In the genomic region with DNA sequence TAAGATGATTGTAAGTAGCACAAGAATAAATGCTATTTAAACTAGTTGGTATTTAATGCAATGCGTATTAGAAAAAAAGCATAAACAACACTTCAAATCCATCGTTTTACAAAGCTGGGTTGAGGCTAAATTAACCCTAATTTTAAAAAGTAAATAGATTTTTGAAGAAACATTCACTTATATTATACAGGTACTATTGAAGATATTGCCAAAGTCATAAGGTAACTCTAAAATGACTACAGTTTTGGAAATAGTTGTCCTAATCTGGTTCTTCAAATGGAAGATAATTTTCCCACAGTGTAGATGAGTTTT, we compare ENCODE assay signal across 26 cellular contexts. TPM values are rescaled to one million over a fixed set of nuclear protein-coding genes. Genes with fewer than 3 reads are reported as not detected.
DNase-seq lines count a peak whose midpoint lies in the region; ATAC-seq and TF ChIP-seq lines count a peak whose summit lies in the region.
"Had no signal": no experiment of that assay in that cellular context is flagged by ENCODE, and none has a peak within 500 bp of the region (broad histone marks: within the 10 kb centered on the region; RNA-seq: fewer than 3 reads in every experiment).

No MANE protein-coding gene starts in this region.

- WGBS in transverse colon (ENCODE audit: low coverage in 1 of 2), 2 donors, result 74 to 84% methylated on average over 2 of the region's 2 CpGs
- WGBS in SK-N-SH (ENCODE audit: low lambda C conversion rate), result 90% methylated on average over 2 of the region's 2 CpGs

- intact Hi-C loops in natural killer cell (cut with micrococcal nuclease), result loop anchor here (2.0 to 5.0 kb wide), 2 partner anchors 347 to 520 kb away; a partner anchor contains a TSS
- intact Hi-C loops in transverse colon (cut with DNase I; ENCODE audit: low total_unique reads), result loop anchor here (5.0 to 10.0 kb wide), 3 partner anchors 285 to 517 kb away; a partner anchor contains a TSS
- intact Hi-C loops in left cardiac atrium (cut with DNase I), result loop anchor here (1.0 to 10.0 kb wide), 4 partner anchors 285 to 350 kb away; no protein-coding TSS in a partner anchor

- TF ChIP-seq CTCF in natural killer cell (IDR thresholded peaks at IDR 0.05), result peak; percentile 44
- TF ChIP-seq CTCF in VCaP (conservative IDR thresholded peaks at IDR 0.05), result peak; percentile 19; the same call in 1 of the 2 replicates
- TF ChIP-seq CTCF in glutamatergic neuron (IDR thresholded peaks at IDR 0.05; ENCODE audit: partially characterized antibody, unreplicated experiment), result peak; percentile 51
- TF ChIP-seq CTCF in transverse colon (IDR thresholded peaks at IDR 0.05), result no peak
- no peak for TF ChIP-seq CTCF in SK-N-SH (IDR thresholded peaks at IDR 0.05)

- H3K9ac ChIP-seq in SK-N-SH, result no peak overlapping the region

- H3K36me3 Mint-ChIP-seq in natural killer cell, result no peaks in the 10 kb centered on the region
- no peaks in the 10 kb centered on the region for H3K36me3 Mint-ChIP-seq in natural killer cell treated with Interleukin-12 subunit alpha and Interleukin-12 subunit beta and Interleukin-15 and Interleukin-18, amount 100 ng/mL, for 72 hours
- peaks cover under 1% of the 10 kb centered on the region for H3K36me3 Mint-ChIP-seq in glutamatergic neuron (ENCODE audit: unreplicated experiment)

- no peak overlapping the region for H3K27ac Mint-ChIP-seq in natural killer cell
- H3K27ac Mint-ChIP-seq in natural killer cell treated with Interleukin-12 subunit alpha and Interleukin-12 subunit beta and Interleukin-15 and Interleukin-18, amount 100 ng/mL, for 72 hours, result no peak overlapping the region
- no peak overlapping the region for H3K27ac Mint-ChIP-seq in glutamatergic neuron (ENCODE audit: unreplicated experiment)
- H3K27ac Mint-ChIP-seq: activated naive CD8-positive, alpha-beta T cell; CD8-positive, alpha-beta T cell; naive thymus-derived CD8-positive, alpha-beta T cell; T-helper 2 cell treated with Interferon-gamma antibody and Interleukin-4, amounts not matched to agents 5 μg/mL and 100 μg/mL, for 36 hours had no signal

- H3K9me3 ChIP-seq in transverse colon (no peaks in the 10 kb centered on the region), SK-N-SH (no peaks in the 10 kb centered on the region)
- H3K9me3 ChIP-seq: ascending aorta, lower lobe of right lung had no signal

- H3K9me3 Mint-ChIP-seq in natural killer cell (no peaks in the 10 kb centered on the region), glutamatergic neuron (ENCODE audit: unreplicated experiment) (peaks cover 6% of the 10 kb centered on the region)
- H3K9me3 Mint-ChIP-seq in natural killer cell treated with Interleukin-12 subunit alpha and Interleukin-12 subunit beta and Interleukin-15 and Interleukin-18, amount 100 ng/mL, for 72 hours, result no peaks in the 10 kb centered on the region
- H3K9me3 Mint-ChIP-seq: CD8-positive, alpha-beta T cell; naive thymus-derived CD8-positive, alpha-beta T cell; T-helper 2 cell treated with Interferon-gamma antibody and Interleukin-4, amounts not matched to agents 5 μg/mL and 100 μg/mL, for 36 hours had no signal

- no peaks in the 10 kb centered on the region for H3K27me3 Mint-ChIP-seq in natural killer cell (ENCODE audit: low read depth in 2 of 2)
- no peaks in the 10 kb centered on the region for H3K27me3 Mint-ChIP-seq in natural killer cell treated with Interleukin-12 subunit alpha and Interleukin-12 subunit beta and Interleukin-15 and Interleukin-18, amount 100 ng/mL, for 72 hours
- peaks cover 2% of the 10 kb centered on the region for H3K27me3 Mint-ChIP-seq in glutamatergic neuron (ENCODE audit: unreplicated experiment)
- H3K27me3 Mint-ChIP-seq: activated naive CD8-positive, alpha-beta T cell; naive thymus-derived CD8-positive, alpha-beta T cell had no signal

- no peaks in the 10 kb centered on the region for H3K36me3 ChIP-seq in transverse colon
- H3K36me3 ChIP-seq in SK-N-SH (replicated peaks in 1 of 2; ENCODE audit: control insufficient read depth in 1 of 2, insufficient read depth in 2 of 2, low read length in 1 of 2), result peaks cover 1 to 8% of the 10 kb centered on the region in 2 experiments

- H3K4me1 ChIP-seq in transverse colon, result peaks cover 9 to 34% (median 19%) of the 10 kb centered on the region in 4 donors
- H3K4me1 ChIP-seq in SK-N-SH (ENCODE audit: control insufficient read depth in 1 of 2, insufficient read depth in 2 of 2, low read depth in 1 of 2, low read length in 1 of 2), result peaks cover 0 to 2% of the 10 kb centered on the region in 2 experiments; a peak in 3 of 4 replicates

- no peaks in the 10 kb centered on the region for H4K20me1 ChIP-seq in SK-N-SH (ENCODE audit: insufficient read depth)

- H3K4me1 Mint-ChIP-seq in natural killer cell (peaks cover 0 to 5% of the 10 kb centered on the region in 2 donors), glutamatergic neuron (ENCODE audit: low read depth, unreplicated experiment) (peaks cover 11% of the 10 kb centered on the region)
- no peaks in the 10 kb centered on the region for H3K4me1 Mint-ChIP-seq in natural killer cell treated with Interleukin-12 subunit alpha and Interleukin-12 subunit beta and Interleukin-15 and Interleukin-18, amount 100 ng/mL, for 72 hours (ENCODE audit: low read depth in 2 of 2)

- no peak for TF ChIP-seq POLR2A in transverse colon (IDR thresholded peaks at IDR 0.05)

- TF ChIP-seq EP300 in transverse colon (IDR thresholded peaks at IDR 0.05; ENCODE audit: low read depth) (no peak), SK-N-SH (IDR thresholded peaks at IDR 0.05; ENCODE audit: borderline replicate concordance in 1 of 2, low read depth in 1 of 2, low read length in 1 of 2) (no peak)

- H3K4me2 ChIP-seq in SK-N-SH, result no peak overlapping the region

- no peaks in the 10 kb centered on the region for H3K9me2 ChIP-seq in SK-N-SH

- CTCF ChIA-PET in SK-N-SH (lab: Yijun Ruan, JAX), result interaction anchor here (0.6 to 2.5 kb wide), 45 partner anchors 9 to 466 kb away, joined by 3 to 24 read pairs (median 4); no protein-coding TSS in a partner anchor

- H3K27ac ChIP-seq in VCaP (peak overlapping the region; percentile 60), transverse colon (no peak overlapping the region), SK-N-SH (ENCODE audit: low read depth in 2 of 2, low read length in 1 of 2) (no peak overlapping the region)
- H3K27ac ChIP-seq: lower lobe of right lung had no signal

- H3K27me3 ChIP-seq in transverse colon (no peaks in the 10 kb centered on the region), SK-N-SH (ENCODE audit: insufficient read depth) (no peaks in the 10 kb centered on the region)
- H3K27me3 ChIP-seq: ascending aorta had no signal

- no peak overlapping the region for H3K4me3 Mint-ChIP-seq in natural killer cell
- H3K4me3 Mint-ChIP-seq in natural killer cell treated with Interleukin-12 subunit alpha and Interleukin-12 subunit beta and Interleukin-15 and Interleukin-18, amount 100 ng/mL, for 72 hours, result no peak overlapping the region
- H3K4me3 Mint-ChIP-seq in glutamatergic neuron (ENCODE audit: unreplicated experiment), result no peak overlapping the region
- H3K4me3 Mint-ChIP-seq: activated naive CD8-positive, alpha-beta T cell; CD8-positive, alpha-beta T cell; naive thymus-derived CD8-positive, alpha-beta T cell; T-helper 2 cell treated with Interferon-gamma antibody and Interleukin-4, amounts not matched to agents 5 μg/mL and 100 μg/mL, for 36 hours had no signal

- no peak overlapping the region for H3K4me3 ChIP-seq in transverse colon
- H3K4me3 ChIP-seq in SK-N-SH (ENCODE audit: low read depth in 2 of 2, low read length in 1 of 2), result no peak overlapping the region
- H3K4me3 ChIP-seq: lower lobe of right lung had no signal

- H2AFZ ChIP-seq in SK-N-SH (ENCODE audit: low read depth), result no peak overlapping the region

- H3F3A ChIP-seq in SK-N-SH (replicated peaks; ENCODE audit: insufficient read depth), result peaks cover 3% of the 10 kb centered on the region

- in situ Hi-C loops in transverse colon (cut with MboI; ENCODE audit: low pct_ligation_motif_present in 1 of 4, low pct_unique_long_range_greater_than_20kb in 1 of 4, low sequenced_read_pairs in 3 of 4), result loop anchor here (5.0 to 25.0 kb wide), 3 partner anchors 280 to 355 kb away; no protein-coding TSS in a partner anchor

- H3K79me2 ChIP-seq in SK-N-SH (ENCODE audit: insufficient read depth), result peaks cover 5% of the 10 kb centered on the region; the same call in 1 of the 2 replicates

- TF ChIP-seq RAD21 in SK-N-SH (IDR thresholded peaks at IDR 0.05; ENCODE audit: low read length), result no peak

- DNase-seq in natural killer cell (no peak), glutamatergic neuron (no peak), transverse colon (no peak), NCI-H345 treated with DMSO at 0.1 percent for 48 hours (lab: John Stamatoyannopoulos, UW; ENCODE audit: unreplicated experiment) (no peak), SK-N-SH (no peak), left cardiac atrium (no peak)
- no peak for DNase-seq in natural killer cell treated with Interleukin-12 subunit alpha and Interleukin-12 subunit beta and Interleukin-15 and Interleukin-18, amount 100 ng/mL, for 72 hours (ENCODE audit: low spot score)
- DNase-seq: activated CD8-positive, alpha-beta memory T cell treated with anti-CD3 and anti-CD28 coated beads for 24 hours; activated effector memory CD4-positive, alpha-beta T cell treated with Interleukin-2 at 50 U/mL for 16 hours; CD8-positive, alpha-beta T cell; effector memory CD4-positive, alpha-beta T cell; islet precursor cell; lower lobe of right lung; stimulated activated CD4-positive, alpha-beta T cell treated with anti-CD3 and anti-CD28 coated beads, Interleukin-15, amount 100 ng/mL, for 24 hours; stimulated activated CD4-positive, alpha-beta T cell treated with anti-CD3 and anti-CD28 coated beads, Interleukin-4, amount 100 ng/mL, for 4 hours had no signal

- POLR2A ChIA-PET in SK-N-SH (lab: Yijun Ruan, JAX), result interaction anchor here (1.0 kb wide), 1 partner anchor 158 kb away, joined by 5 read pairs; a partner anchor contains a TSS

- ATAC-seq in natural killer cell, result no peak
- ATAC-seq in natural killer cell treated with Interleukin-12 subunit alpha and Interleukin-12 subunit beta and Interleukin-15 and Interleukin-18, amount 100 ng/mL, for 72 hours, result no peak
- ATAC-seq in left cardiac atrium, result no peak

RNA-seq across cellular contexts. Expression of a gene that starts 20.1 kb away (rescaled TPM):
- 10 to 100 TPM; 20.6 to 33.9 (median 27.0) TPM for total RNA-seq in natural killer cell
- total RNA-seq in natural killer cell treated with Interleukin-12 subunit alpha and Interleukin-12 subunit beta and Interleukin-15 and Interleukin-18, amount 100 ng/mL, for 72 hours, result 10 to 100 TPM; 18.7 to 34.2 TPM
- 40.1 TPM for total RNA-seq in glutamatergic neuron (ENCODE audit: unreplicated experiment)
- total RNA-seq in transverse colon, result 10 to 100 TPM; 15.0 to 48.6 (median 32.3) TPM
- 6.9 and 14.2 TPM in 2 replicates for polyA plus RNA-seq in SK-N-SH (2012; rRNA removed)
- polyA plus RNA-seq in SK-N-SH (2012; cell fraction: cytosol; rRNA removed), result 10.9 and 13.4 TPM in 2 replicates
- 14.9 and 15.6 TPM in 2 replicates for polyA plus RNA-seq in SK-N-SH (2012; cell fraction: nucleus; rRNA removed)
- 10 to 100 TPM; 10.1 to 10.5 TPM for total RNA-seq in left cardiac atrium

RNA-seq across cellular contexts. Expression of a gene that starts 45.8 kb away (rescaled TPM):
- not detected for total RNA-seq in natural killer cell
- total RNA-seq in natural killer cell treated with Interleukin-12 subunit alpha and Interleukin-12 subunit beta and Interleukin-15 and Interleukin-18, amount 100 ng/mL, for 72 hours, result not detected
- total RNA-seq in glutamatergic neuron (ENCODE audit: unreplicated experiment), result 0.27 TPM
- total RNA-seq in transverse colon, result not detected
- not detected in 2 replicates for polyA plus RNA-seq in SK-N-SH (2012; rRNA removed)
- polyA plus RNA-seq in SK-N-SH (2012; cell fraction: cytosol; rRNA removed), result not detected in 2 replicates
- polyA plus RNA-seq in SK-N-SH (2012; cell fraction: nucleus; rRNA removed), result 0.02 TPM in 1 of 2 replicates, not detected in the other
- not detected for total RNA-seq in left cardiac atrium
- total RNA-seq: A172; ascending aorta; CD8-positive, alpha-beta T cell; Daoy; H4; lower lobe of right lung; mononuclear cell; naive thymus-derived CD8-positive, alpha-beta T cell; osteocyte had no signal
- polyA plus RNA-seq: esophagus; naive thymus-derived CD8-positive, alpha-beta T cell had no signal

Comparison
In these comparisons a context has a peak if more than half of its experiments do, and no peak if none do; other contexts are left out.
1. CTCF ChIP-seq: peak in natural killer cell (single experiment), VCaP (single experiment) and glutamatergic neuron (single experiment); none in transverse colon (0 of 5) and SK-N-SH (single experiment).